Comparison of ENCODE assay signal across 1 cellular context in genomic region chr3:31878231-31878838, GRCh38.
TF ChIP-seq lines count a peak whose summit lies in the region.

No MANE protein-coding gene starts in this region.

TF ChIP-seq in SK-N-SH, 30 proteins besides CTCF, POLR2A, EP300 and RAD21 (continued from another document):
- TF ChIP-seq MAX (IDR thresholded peaks at IDR 0.05; ENCODE audit: low read depth), result no peak
- no peak for TF ChIP-seq MXI1 (IDR thresholded peaks at IDR 0.05; ENCODE audit: low read depth, low read length)
- TF ChIP-seq POLR2AphosphoS5 (IDR thresholded peaks at IDR 0.05; ENCODE audit: low read depth, low read length), result no peak
